ENCODE assay signal across 1 cellular context in the genomic region with DNA sequence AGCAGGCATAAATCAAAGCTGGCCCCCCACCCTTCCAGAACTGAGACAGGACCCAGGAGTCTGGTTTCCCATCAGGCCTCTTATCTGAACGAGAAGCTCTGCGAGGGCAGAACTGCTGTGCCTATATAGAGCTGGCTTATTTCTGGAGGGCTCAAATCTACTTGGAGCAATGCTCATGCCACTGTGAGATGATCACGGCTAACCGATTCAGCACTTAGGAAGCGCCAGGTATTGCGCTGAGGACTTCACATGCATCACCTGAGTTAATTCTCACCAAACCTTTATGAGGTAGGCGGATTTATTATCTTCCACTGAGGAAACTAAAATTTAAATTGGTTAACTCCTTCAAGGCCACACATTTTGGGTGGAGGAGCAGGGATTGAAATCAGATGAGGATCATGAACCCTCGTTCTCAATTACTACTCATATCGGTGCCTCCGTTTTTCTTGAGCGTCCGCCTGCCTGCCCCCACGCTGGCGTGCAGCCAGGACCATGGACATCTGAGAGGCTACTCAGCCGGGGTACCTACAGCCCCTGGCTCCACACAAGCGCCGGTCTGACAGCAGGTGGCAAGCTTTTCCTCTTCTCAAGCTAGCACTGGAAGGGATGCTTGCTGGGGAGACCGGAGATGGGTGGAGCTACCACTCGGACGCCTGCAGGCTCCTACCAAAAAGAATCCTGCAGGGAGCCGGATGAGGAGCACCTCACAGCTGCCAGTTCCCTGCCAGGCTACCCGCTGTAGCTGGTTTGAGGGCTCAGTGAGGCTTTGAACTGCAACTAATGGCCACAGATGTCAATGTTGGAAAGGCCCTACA.
A peak's percentile ranks its signal among the peaks of the same experiment; 100 is the strongest.
TF ChIP-seq lines count a peak whose summit lies in the region.

No MANE protein-coding gene starts in this region.

TF ChIP-seq in PFSK-1, 5 proteins besides CTCF, POLR2A, EP300 and RAD21:
- TF ChIP-seq TAF1 (IDR thresholded peaks at IDR 0.05; ENCODE audit: borderline replicate concordance, insufficient read depth, low read length) (peak; percentile 37; the same call in 1 of the 2 replicates), FOXP2 (optimal IDR thresholded peaks at IDR 0.05; ENCODE audit: borderline replicate concordance, extremely low read depth, extremely low read length, insufficient read depth) (no peak), SIN3A (IDR thresholded peaks at IDR 0.05; ENCODE audit: borderline replicate concordance, insufficient read depth, low read length) (peak; percentile 19; the same call in 1 of the 2 replicates)
- TF ChIP-seq, protein P1, sequence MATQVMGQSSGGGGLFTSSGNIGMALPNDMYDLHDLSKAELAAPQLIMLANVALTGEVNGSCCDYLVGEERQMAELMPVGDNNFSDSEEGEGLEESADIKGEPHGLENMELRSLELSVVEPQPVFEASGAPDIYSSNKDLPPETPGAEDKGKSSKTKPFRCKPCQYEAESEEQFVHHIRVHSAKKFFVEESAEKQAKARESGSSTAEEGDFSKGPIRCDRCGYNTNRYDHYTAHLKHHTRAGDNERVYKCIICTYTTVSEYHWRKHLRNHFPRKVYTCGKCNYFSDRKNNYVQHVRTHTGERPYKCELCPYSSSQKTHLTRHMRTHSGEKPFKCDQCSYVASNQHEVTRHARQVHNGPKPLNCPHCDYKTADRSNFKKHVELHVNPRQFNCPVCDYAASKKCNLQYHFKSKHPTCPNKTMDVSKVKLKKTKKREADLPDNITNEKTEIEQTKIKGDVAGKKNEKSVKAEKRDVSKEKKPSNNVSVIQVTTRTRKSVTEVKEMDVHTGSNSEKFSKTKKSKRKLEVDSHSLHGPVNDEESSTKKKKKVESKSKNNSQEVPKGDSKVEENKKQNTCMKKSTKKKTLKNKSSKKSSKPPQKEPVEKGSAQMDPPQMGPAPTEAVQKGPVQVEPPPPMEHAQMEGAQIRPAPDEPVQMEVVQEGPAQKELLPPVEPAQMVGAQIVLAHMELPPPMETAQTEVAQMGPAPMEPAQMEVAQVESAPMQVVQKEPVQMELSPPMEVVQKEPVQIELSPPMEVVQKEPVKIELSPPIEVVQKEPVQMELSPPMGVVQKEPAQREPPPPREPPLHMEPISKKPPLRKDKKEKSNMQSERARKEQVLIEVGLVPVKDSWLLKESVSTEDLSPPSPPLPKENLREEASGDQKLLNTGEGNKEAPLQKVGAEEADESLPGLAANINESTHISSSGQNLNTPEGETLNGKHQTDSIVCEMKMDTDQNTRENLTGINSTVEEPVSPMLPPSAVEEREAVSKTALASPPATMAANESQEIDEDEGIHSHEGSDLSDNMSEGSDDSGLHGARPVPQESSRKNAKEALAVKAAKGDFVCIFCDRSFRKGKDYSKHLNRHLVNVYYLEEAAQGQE (IDR thresholded peaks at IDR 0.05; ENCODE audit: insufficient read depth in 1 of 2, low read depth in 2 of 2, low read length in 2 of 2): 0 out of 4 replicates have a peak, but pooled peaks of 1 of the 2 experiments have one; percentile 21
TF ChIP-seq in PFSK-1: peak in this region for 3.
